9 cellular contexts compared by ENCODE assay signal in the genomic region with DNA sequence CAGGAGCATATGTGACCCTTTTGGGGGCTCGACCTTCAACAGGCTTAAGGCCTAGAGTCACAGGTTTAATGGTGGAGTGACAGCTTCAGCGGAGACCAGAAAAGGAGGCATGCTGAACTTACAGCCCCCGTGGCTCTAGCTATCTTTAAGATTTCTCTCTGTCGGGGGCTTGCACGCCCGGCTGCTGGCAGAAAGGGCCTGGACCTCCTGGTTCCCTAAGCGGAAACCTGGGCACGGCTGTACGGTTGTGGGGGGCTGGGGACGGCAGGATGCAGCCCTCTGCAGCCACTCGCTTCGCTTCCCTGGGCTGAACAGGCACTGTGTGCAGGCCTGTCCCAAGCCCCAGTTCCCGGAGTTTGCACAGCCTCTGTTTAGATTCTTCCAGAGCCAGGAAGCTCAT. TPM values are rescaled to one million over a fixed set of nuclear protein-coding genes. Genes with fewer than 3 reads are reported as not detected.
DNase-seq lines count a peak whose midpoint lies in the region; ATAC-seq and TF ChIP-seq lines count a peak whose summit lies in the region.
"Had no signal": no experiment of that assay in that cellular context is flagged by ENCODE, and none has a peak within 500 bp of the region (broad histone marks: within the 10 kb centered on the region; RNA-seq: fewer than 3 reads in every experiment).

No MANE protein-coding gene starts in this region.

- no peak overlapping the region for H3K27ac ChIP-seq in effector memory CD4-positive, alpha-beta T cell (ENCODE audit: insufficient read depth, low read length, poor library complexity, severe bottlenecking)
- H3K27ac ChIP-seq in upper lobe of right lung, result no peak overlapping the region
- H3K27ac ChIP-seq: SJSA1 had no signal

- H3K9me3 Mint-ChIP-seq in activated naive CD8-positive, alpha-beta T cell (ENCODE audit: low read depth), result no peaks in the 10 kb centered on the region
- H3K9me3 Mint-ChIP-seq in activated naive CD8-positive, alpha-beta T cell treated with anti-CD3 and anti-CD28 coated beads for 36 hours, result no peaks in the 10 kb centered on the region
- H3K9me3 Mint-ChIP-seq in nephron, result no peaks in the 10 kb centered on the region

- intact Hi-C loops in upper lobe of right lung (cut with DNase I), result no loop called here

- peak overlapping the region; percentile 70 for H3K4me3 Mint-ChIP-seq in activated naive CD8-positive, alpha-beta T cell
- no peak overlapping the region for H3K4me3 Mint-ChIP-seq in activated naive CD8-positive, alpha-beta T cell treated with anti-CD3 and anti-CD28 coated beads for 36 hours
- H3K4me3 Mint-ChIP-seq in nephron, result peak overlapping the region; percentile 71 to 77 (median 75)

- H3K27ac Mint-ChIP-seq in activated naive CD8-positive, alpha-beta T cell, result peak overlapping the region; percentile 22
- no peak overlapping the region for H3K27ac Mint-ChIP-seq in activated naive CD8-positive, alpha-beta T cell treated with anti-CD3 and anti-CD28 coated beads for 36 hours
- H3K27ac Mint-ChIP-seq in nephron, result no peak overlapping the region

- DNase-seq in activated naive CD8-positive, alpha-beta T cell treated with anti-CD3 and anti-CD28 coated beads for 36 hours, result no peak
- no peak for DNase-seq in effector memory CD4-positive, alpha-beta T cell
- DNase-seq in upper lobe of right lung, result no peak
- no peak for DNase-seq in AG08395 (ENCODE audit: low spot score)

- TF ChIP-seq CTCF in nephron (IDR thresholded peaks at IDR 0.05; ENCODE audit: unreplicated experiment in 3 of 3) (no peak), upper lobe of right lung (IDR thresholded peaks at IDR 0.05) (no peak)

- ATAC-seq in upper lobe of right lung (no peak), GM21390 (IDR thresholded peaks at IDR 0.05; ENCODE audit: unreplicated experiment) (no peak), HG03175 (IDR thresholded peaks at IDR 0.05; ENCODE audit: unreplicated experiment) (no peak)

- no peaks in the 10 kb centered on the region for H3K9me3 ChIP-seq in effector memory CD4-positive, alpha-beta T cell (ENCODE audit: control insufficient read depth, low read length)
- no peaks in the 10 kb centered on the region for H3K9me3 ChIP-seq in upper lobe of right lung
- H3K9me3 ChIP-seq: SJSA1 had no signal

- H3K36me3 ChIP-seq in effector memory CD4-positive, alpha-beta T cell (ENCODE audit: control insufficient read depth, insufficient read depth, low read length), result no peaks in the 10 kb centered on the region
- H3K36me3 ChIP-seq in upper lobe of right lung, result no peaks in the 10 kb centered on the region
- H3K36me3 ChIP-seq: SJSA1 had no signal

- no peaks in the 10 kb centered on the region for H3K27me3 ChIP-seq in effector memory CD4-positive, alpha-beta T cell (replicated peaks; ENCODE audit: control insufficient read depth, insufficient read depth, low read length, poor library complexity, severe bottlenecking)
- no peaks in the 10 kb centered on the region for H3K27me3 ChIP-seq in upper lobe of right lung

- peak overlapping the region; percentile 32 for H3K4me3 ChIP-seq in effector memory CD4-positive, alpha-beta T cell (ENCODE audit: insufficient read depth, low read depth, low read length, poor library complexity, severe bottlenecking)
- H3K4me3 ChIP-seq in upper lobe of right lung, result peak overlapping the region; percentile 58
- H3K4me3 ChIP-seq: SJSA1 had no signal

- no peaks in the 10 kb centered on the region for H3K36me3 Mint-ChIP-seq in activated naive CD8-positive, alpha-beta T cell
- no peaks in the 10 kb centered on the region for H3K36me3 Mint-ChIP-seq in activated naive CD8-positive, alpha-beta T cell treated with anti-CD3 and anti-CD28 coated beads for 36 hours
- no peaks in the 10 kb centered on the region for H3K36me3 Mint-ChIP-seq in nephron (ENCODE audit: low read depth)

- H3K4me1 ChIP-seq in effector memory CD4-positive, alpha-beta T cell (ENCODE audit: control insufficient read depth, insufficient read depth, low read length, poor library complexity, severe bottlenecking), result peaks cover 8% of the 10 kb centered on the region
- H3K4me1 ChIP-seq in upper lobe of right lung, result peaks cover 10% of the 10 kb centered on the region

- peaks cover 9% of the 10 kb centered on the region for H3K4me1 Mint-ChIP-seq in activated naive CD8-positive, alpha-beta T cell (ENCODE audit: low read depth)
- H3K4me1 Mint-ChIP-seq in activated naive CD8-positive, alpha-beta T cell treated with anti-CD3 and anti-CD28 coated beads for 36 hours, result peaks cover 2% of the 10 kb centered on the region
- H3K4me1 Mint-ChIP-seq in nephron, result peaks cover 5% of the 10 kb centered on the region

- peaks cover 2% of the 10 kb centered on the region for H3K27me3 Mint-ChIP-seq in activated naive CD8-positive, alpha-beta T cell
- peaks cover 19% of the 10 kb centered on the region for H3K27me3 Mint-ChIP-seq in activated naive CD8-positive, alpha-beta T cell treated with anti-CD3 and anti-CD28 coated beads for 36 hours
- H3K27me3 Mint-ChIP-seq in nephron (ENCODE audit: low read depth), result peaks cover 57% of the 10 kb centered on the region

RNA-seq across cellular contexts. Expression of gene CACNA2D2, which starts 0.5 kb away (rescaled TPM):
- total RNA-seq in activated naive CD8-positive, alpha-beta T cell treated with anti-CD3 and anti-CD28 coated beads for 36 hours, result under 1 TPM; 0.70 to 0.80 TPM
- total RNA-seq in upper lobe of right lung, result 119 TPM
- total RNA-seq: SJSA1 had no signal

Comparison
In these comparisons a context has a peak if more than half of its experiments do, and no peak if none do; other contexts are left out.
1. RNA of gene CACNA2D2, which starts 0.5 kb away (total RNA-seq): 119 TPM in upper lobe of right lung (single experiment); 0.70 to 0.80 TPM in activated naive CD8-positive, alpha-beta T cell treated with anti-CD3 and anti-CD28 coated beads for 36 hours; every median in the first group is over 10 times any median in the second.